19 cellular contexts compared by ENCODE assay signal in the genomic region with DNA sequence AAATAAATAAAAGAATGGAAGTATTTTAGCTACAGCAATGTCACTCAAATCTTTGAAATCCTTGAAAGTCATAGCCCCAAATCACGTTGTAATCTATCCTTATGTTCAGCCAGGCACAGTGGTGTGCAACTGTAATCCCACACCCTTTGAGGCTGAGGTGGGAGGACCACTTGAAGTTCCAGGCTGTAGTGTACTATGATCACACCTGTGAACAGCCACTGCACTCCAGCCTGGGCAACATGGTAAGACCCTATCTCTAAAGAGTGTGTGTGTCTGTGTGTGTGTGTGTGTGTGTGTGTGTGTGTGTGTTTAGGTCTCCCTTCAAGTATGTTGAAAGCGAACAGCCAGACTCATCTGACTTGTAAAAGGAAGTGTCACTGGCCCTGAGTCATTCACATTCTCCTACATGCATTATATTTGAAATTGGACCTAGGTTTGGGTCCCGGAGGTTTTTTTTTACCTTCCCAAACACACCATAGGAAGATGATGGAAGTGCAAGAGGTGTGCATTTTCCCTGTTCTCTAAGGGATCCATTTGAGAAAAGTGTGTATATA. TPM values are rescaled to one million over a fixed set of nuclear protein-coding genes. Genes with fewer than 3 reads are reported as not detected.
DNase-seq lines count a peak whose midpoint lies in the region; TF ChIP-seq lines count a peak whose summit lies in the region.
"Had no signal": no experiment of that assay in that cellular context is flagged by ENCODE, and none has a peak within 500 bp of the region (broad histone marks: within the 10 kb centered on the region; RNA-seq: fewer than 3 reads in every experiment).

No MANE protein-coding gene starts in this region.

- H3K27me3 Mint-ChIP-seq in activated naive CD4-positive, alpha-beta T cell treated with anti-CD3 and anti-CD28 coated beads for 36 hours (ENCODE audit: low read depth), result no peaks in the 10 kb centered on the region

- H3K4me3 Mint-ChIP-seq in activated naive CD4-positive, alpha-beta T cell treated with anti-CD3 and anti-CD28 coated beads for 36 hours, result no peak overlapping the region
- H3K4me3 Mint-ChIP-seq: activated T-cell treated with anti-CD3 and anti-CD28 coated beads, Interleukin-2, amount 50 U/mL, for 4 hours; neural progenitor cell had no signal

- CTCF ChIA-PET in activated naive CD4-positive, alpha-beta T cell treated with anti-CD3 and anti-CD28 coated beads for 36 hours (lab: Charles Lee), result no interaction called here

- no peaks in the 10 kb centered on the region for H3K4me1 ChIP-seq in SJCRH30
- H3K4me1 ChIP-seq: transverse colon had no signal

- intact Hi-C loops in activated naive CD4-positive, alpha-beta T cell treated with anti-CD3 and anti-CD28 coated beads for 36 hours (cut with micrococcal nuclease), result no loop called here

- DNase-seq in DMS53 (lab: John Stamatoyannopoulos, UW) (peak; percentile 31), DMS53 treated with DMSO at 0.1 percent for 48 hours (lab: John Stamatoyannopoulos, UW; ENCODE audit: unreplicated experiment) (no peak), NCI-H226 (peak; percentile 53), epithelial cell of esophagus (ENCODE audit: low read depth) (peak; percentile 81), renal cortical epithelial cell (ENCODE audit: low read depth) (peak; percentile 57), SJCRH30 (no peak), substantia nigra (lab: John Stamatoyannopoulos, UW) (no peak)
- no peak for DNase-seq in activated naive CD4-positive, alpha-beta T cell treated with anti-CD3 and anti-CD28 coated beads for 36 hours
- DNase-seq: activated T-cell treated with anti-CD3 and anti-CD28 coated beads, Interleukin-2, amount 50 U/mL, for 4 hours; amygdala; NCI-H1694 treated with DMSO at 0.1 percent for 48 hours; NCI-H82; SHP77 treated with DMSO at 0.1 percent for 48 hours; sigmoid colon; stimulated activated CD4-positive, alpha-beta T cell treated with anti-CD3 and anti-CD28 coated beads, Interleukin-4, amount 100 ng/mL, for 24 hours; T1000; transverse colon had no signal

- H3K27me3 ChIP-seq in SJCRH30, result no peaks in the 10 kb centered on the region
- H3K27me3 ChIP-seq: neural progenitor cell, sigmoid colon, transverse colon had no signal

- H3K36me3 ChIP-seq in SJCRH30, result no peaks in the 10 kb centered on the region
- H3K36me3 ChIP-seq: neural progenitor cell, sigmoid colon, transverse colon had no signal

- H3K4me1 Mint-ChIP-seq in activated naive CD4-positive, alpha-beta T cell treated with anti-CD3 and anti-CD28 coated beads for 36 hours (ENCODE audit: low read depth), result peaks cover 2% of the 10 kb centered on the region

- no peak for TF ChIP-seq CTCF in epithelial cell of esophagus (IDR thresholded peaks at IDR 0.05; ENCODE audit: insufficient read depth, low read depth, low read length, missing control alignments)

- H3K27ac Mint-ChIP-seq in activated naive CD4-positive, alpha-beta T cell treated with anti-CD3 and anti-CD28 coated beads for 36 hours, result no peak overlapping the region
- H3K27ac Mint-ChIP-seq: neural progenitor cell had no signal

- H3K9me3 Mint-ChIP-seq in activated naive CD4-positive, alpha-beta T cell treated with anti-CD3 and anti-CD28 coated beads for 36 hours, result no peaks in the 10 kb centered on the region
- H3K9me3 Mint-ChIP-seq: activated T-cell treated with anti-CD3 and anti-CD28 coated beads, Interleukin-2, amount 50 U/mL, for 4 hours; neural progenitor cell had no signal

- H3K4me3 ChIP-seq in epithelial cell of esophagus (ENCODE audit: low read length) (no peak overlapping the region), SJCRH30 (no peak overlapping the region)
- H3K4me3 ChIP-seq: neural progenitor cell, sigmoid colon, transverse colon had no signal

- no peaks in the 10 kb centered on the region for H3K36me3 Mint-ChIP-seq in activated naive CD4-positive, alpha-beta T cell treated with anti-CD3 and anti-CD28 coated beads for 36 hours (ENCODE audit: low read depth)
- H3K36me3 Mint-ChIP-seq: neural progenitor cell had no signal

- no peaks in the 10 kb centered on the region for H3K9me3 ChIP-seq in SJCRH30 (replicated peaks)
- H3K9me3 ChIP-seq: sigmoid colon, transverse colon had no signal

- no peak overlapping the region for H3K27ac ChIP-seq in SJCRH30
- no peak overlapping the region for H3K27ac ChIP-seq in substantia nigra (ENCODE audit: low read depth, low read length, poor library complexity, severe bottlenecking)
- H3K27ac ChIP-seq: 22Rv1, neural progenitor cell, sigmoid colon, transverse colon had no signal

RNA-seq across cellular contexts. Expression of a gene that starts 50.1 kb away (rescaled TPM):
- total RNA-seq in renal cortical epithelial cell, result 28.0 and 38.0 TPM in 2 replicates
- 20.0 TPM in 2 replicates for total RNA-seq in SJCRH30 (2014; rRNA removed; shearing (Covaris generic))
- 1 to 10 TPM; 6.4 to 7.5 TPM for total RNA-seq in activated naive CD4-positive, alpha-beta T cell treated with anti-CD3 and anti-CD28 coated beads for 36 hours

Comparison
In these comparisons a context has a peak if more than half of its experiments do, and no peak if none do; other contexts are left out.
1. DNase-seq: peak in DMS53 (single experiment), NCI-H226 (single experiment), epithelial cell of esophagus (single experiment) and renal cortical epithelial cell (single experiment); none in DMS53 treated with DMSO at 0.1 percent for 48 hours (single experiment), SJCRH30 (0 of 2), substantia nigra (0 of 49) and activated naive CD4-positive, alpha-beta T cell treated with anti-CD3 and anti-CD28 coated beads for 36 hours (single experiment).